In genomic region chr2:30475542-30475941, GRCh38 we compare ENCODE assay signal across 22 cellular contexts. TPM values are rescaled to one million over a fixed set of nuclear protein-coding genes. Genes with fewer than 3 reads are reported as not detected.
A peak's percentile ranks its signal among the peaks of the same experiment; 100 is the strongest.
DNase-seq lines count a peak whose midpoint lies in the region; ATAC-seq, FAIRE-seq and TF ChIP-seq lines count a peak whose summit lies in the region.
"Had no signal": no experiment of that assay in that cellular context is flagged by ENCODE, and none has a peak within 500 bp of the region (broad histone marks: within the 10 kb centered on the region; RNA-seq: fewer than 3 reads in every experiment).

No MANE protein-coding gene starts in this region.

- DNase-seq in heart right ventricle (no peak), right atrium auricular region (ENCODE audit: low spot score) (no peak), OCI-LY7 (ENCODE audit: low spot score) (no peak), esophagus muscularis mucosa (ENCODE audit: extremely low spot score) (no peak), tibial artery (no peak), sciatic nerve (ENCODE audit: low spot score) (no peak), frontal cortex (ENCODE audit: low spot score in 2 of 2) (no peak)
- DNase-seq: activated CD8-positive, alpha-beta memory T cell treated with anti-CD3 and anti-CD28 coated beads for 24 hours; activated naive CD8-positive, alpha-beta T cell treated with anti-CD3 and anti-CD28 coated beads, Interleukin-2, amount 10 ng/mL, durations not matched to agents 7 days and 5 days; activated T-cell treated with anti-CD3 and anti-CD28 coated beads, Interleukin-2, amount 50 U/mL, for 72 hours; CD8-positive, alpha-beta memory T cell; cortex of kidney; left colon; NCI-H1436 treated with DMSO at 0.1 percent for 48 hours; NCI-H2171; SJCRH30; stimulated activated CD4-positive, alpha-beta T cell treated with anti-CD3 and anti-CD28 coated beads, Interleukin-12 subunit alpha, Interleukin-12 subunit beta, amount 100 ng/mL, for 4 hours had no signal

- intact Hi-C loops in heart right ventricle (cut with DNase I), result loop anchor here in 5 of 10 donors (5.0 to 10.0 kb wide), 5 partner anchors 229 to 271 kb away; partner anchors contain the start of gene LBH (in 2 of the 5)
- intact Hi-C loops in OCI-LY7 (cut with micrococcal nuclease; ENCODE audit: unreplicated experiment), result no loop called here
- intact Hi-C loops in esophagus muscularis mucosa (cut with DNase I), result loop anchor here (10.0 kb wide), 1 partner anchor 251 kb away; no protein-coding TSS in a partner anchor
- intact Hi-C loops in tibial artery (cut with DNase I; ENCODE audit: low total_unique reads), result loop anchor here (10.0 kb wide), 2 partner anchors 229 to 241 kb away; partner anchors contain the start of gene LBH
- intact Hi-C loops in sciatic nerve (cut with DNase I), result no loop called here

- no peaks in the 10 kb centered on the region for H3K9me2 ChIP-seq in OCI-LY7 (ENCODE audit: insufficient read depth, low read length)

- no peak for TF ChIP-seq POLR2A in esophagus muscularis mucosa (IDR thresholded peaks at IDR 0.05; ENCODE audit: low read depth)

- POLR2A ChIA-PET in OCI-LY7 (lab: Charles Lee), result interaction anchor here (0.7 to 0.9 kb wide), 2 partner anchors 310 to 1756 kb away, joined by 3 read pairs; no protein-coding TSS in a partner anchor

- H3K79me2 ChIP-seq in OCI-LY7 (ENCODE audit: insufficient read depth, low read depth, low read length), result peaks cover 15% of the 10 kb centered on the region; the same call in 1 of the 2 replicates

- no peak for FAIRE-seq in frontal cortex (lab: Jason Lieb, UNC)
- FAIRE-seq: endothelial cell of umbilical vein, HTR-8/SVneo had no signal

- BruUV-seq in OCI-LY7 (replicated peaks; lab: Mats Ljungman, UMichigan), result no TSS peak

- H3K27ac ChIP-seq in heart right ventricle (no peak overlapping the region), right atrium auricular region (no peak overlapping the region), OCI-LY7 (ENCODE audit: low read depth, low read length, poor library complexity, severe bottlenecking) (no peak overlapping the region), esophagus muscularis mucosa (replicated peaks in 1 of 4) (no peak overlapping the region), tibial artery (peak overlapping the region; percentile 32 to 55)
- H3K27ac ChIP-seq: neural progenitor cell, SJCRH30 had no signal

- TF ChIP-seq EP300 in esophagus muscularis mucosa (IDR thresholded peaks at IDR 0.05), result no peak

- TF ChIP-seq CTCF in heart right ventricle (IDR thresholded peaks at IDR 0.05), result peak in 7 of 9 donors; percentile 6 to 56 (median 35)
- TF ChIP-seq CTCF in right atrium auricular region (IDR thresholded peaks at IDR 0.05), result peak in 1 of 2 donors; percentile 38
- peak; percentile 40; the same call in 1 of the 2 replicates for TF ChIP-seq CTCF in OCI-LY7 (conservative IDR thresholded peaks at IDR 0.05; ENCODE audit: low read length)
- peak; percentile 22 to 30 (median 29) for TF ChIP-seq CTCF in esophagus muscularis mucosa (IDR thresholded peaks at IDR 0.05)
- peak; percentile 16 to 32 for TF ChIP-seq CTCF in tibial artery (IDR thresholded peaks at IDR 0.05)

- peak in 1 of 8 donors; percentile 6 for ATAC-seq in heart right ventricle
- ATAC-seq in sciatic nerve, result no peak
- ATAC-seq in GM21526 (IDR thresholded peaks at IDR 0.05; ENCODE audit: low FRiP score, unreplicated experiment), result no peak
- ATAC-seq: activated T-cell treated with anti-CD3 and anti-CD28 coated beads, Interleukin-2, amount 50 U/mL, for 72 hours; left colon; WTC11 had no signal

- CTCF ChIA-PET in OCI-LY7 (lab: Charles Lee; ENCODE audit: unreplicated experiment), result no interaction called here

- H3K4me1 ChIP-seq in heart right ventricle (peaks cover 0 to 38% (median 11%) of the 10 kb centered on the region in 9 donors), right atrium auricular region (peaks cover 0 to 5% of the 10 kb centered on the region in 2 donors), OCI-LY7 (ENCODE audit: insufficient read depth, low read length, poor library complexity, severe bottlenecking) (no peaks in the 10 kb centered on the region), esophagus muscularis mucosa (peaks cover 21 to 57% (median 47%) of the 10 kb centered on the region in 4 donors), tibial artery (peaks cover 0 to 54% (median 6%) of the 10 kb centered on the region in 4 donors)
- H3K4me1 ChIP-seq: neural progenitor cell, SJCRH30 had no signal

- H3K27me3 ChIP-seq in heart right ventricle, result no peaks in the 10 kb centered on the region
- no peaks in the 10 kb centered on the region for H3K27me3 ChIP-seq in right atrium auricular region
- H3K27me3 ChIP-seq in esophagus muscularis mucosa, result no peaks in the 10 kb centered on the region
- H3K27me3 ChIP-seq in tibial artery, result no peaks in the 10 kb centered on the region
- H3K27me3 ChIP-seq: neural progenitor cell, SJCRH30 had no signal

- peaks cover 0 to 9% (median 0%) of the 10 kb centered on the region in 9 donors for H3K36me3 ChIP-seq in heart right ventricle
- no peaks in the 10 kb centered on the region for H3K36me3 ChIP-seq in right atrium auricular region
- no peaks in the 10 kb centered on the region for H3K36me3 ChIP-seq in OCI-LY7 (ENCODE audit: insufficient read depth, low read length)
- no peaks in the 10 kb centered on the region for H3K36me3 ChIP-seq in esophagus muscularis mucosa
- no peaks in the 10 kb centered on the region for H3K36me3 ChIP-seq in tibial artery
- H3K36me3 ChIP-seq: neural progenitor cell, SJCRH30 had no signal

- H3K9me3 ChIP-seq in heart right ventricle (peaks cover 0 to 5% (median 0%) of the 10 kb centered on the region in 11 donors), right atrium auricular region (no peaks in the 10 kb centered on the region), OCI-LY7 (ENCODE audit: low read length) (no peaks in the 10 kb centered on the region), esophagus muscularis mucosa (no peaks in the 10 kb centered on the region), tibial artery (no peaks in the 10 kb centered on the region)

- no peak overlapping the region for H3K4me2 ChIP-seq in OCI-LY7 (ENCODE audit: low read length)
- H3K4me2 ChIP-seq: neural progenitor cell had no signal

- no peak overlapping the region for H3K4me3 ChIP-seq in heart right ventricle
- H3K4me3 ChIP-seq in right atrium auricular region, result no peak overlapping the region
- no peak overlapping the region for H3K4me3 ChIP-seq in OCI-LY7 (ENCODE audit: low read depth, low read length, poor library complexity, severe bottlenecking)
- H3K4me3 ChIP-seq in esophagus muscularis mucosa, result no peak overlapping the region
- H3K4me3 ChIP-seq in tibial artery, result no peak overlapping the region
- H3K4me3 ChIP-seq: neural progenitor cell, SJCRH30 had no signal

- H4K20me1 ChIP-seq in OCI-LY7 (ENCODE audit: insufficient read depth, low read length), result no peaks in the 10 kb centered on the region

- no peak overlapping the region for H2AFZ ChIP-seq in OCI-LY7 (ENCODE audit: low read length)
- H2AFZ ChIP-seq: neural progenitor cell had no signal

RNA-seq across cellular contexts. Expression of gene LCLAT1, which starts 28.5 kb away (rescaled TPM):
- total RNA-seq in heart right ventricle (10 to 100 TPM; 26.6 to 56.4 (median 44.9) TPM), right atrium auricular region (10 to 100 TPM; 13.2 to 14.3 TPM), OCI-LY7 (2022) (18.0 and 19.6 TPM in 2 replicates), esophagus muscularis mucosa (10 to 100 TPM; 24.9 to 62.9 (median 36.3) TPM), sciatic nerve (8.2 TPM), frontal cortex (23.6 TPM)
- 1 to 10 TPM; 8.0 to 8.5 TPM for polyA plus RNA-seq in heart right ventricle
- total RNA-seq in OCI-LY7 (2014; rRNA removed; shearing (Covaris generic)), result 9.2 and 11.5 TPM in 2 replicates

Comparison
In these comparisons a context has a peak if more than half of its experiments do, and no peak if none do; other contexts are left out.
1. H3K27ac ChIP-seq: peak in tibial artery (2 of 2); none in heart right ventricle (0 of 10), right atrium auricular region (0 of 2), OCI-LY7 (single experiment) and esophagus muscularis mucosa (0 of 4).
2. intact Hi-C loops: an anchor here in esophagus muscularis mucosa (10.0 kb wide) and tibial artery (10.0 kb wide); none called in OCI-LY7 and sciatic nerve.